8 cellular contexts compared by ENCODE assay signal in the genomic region with DNA sequence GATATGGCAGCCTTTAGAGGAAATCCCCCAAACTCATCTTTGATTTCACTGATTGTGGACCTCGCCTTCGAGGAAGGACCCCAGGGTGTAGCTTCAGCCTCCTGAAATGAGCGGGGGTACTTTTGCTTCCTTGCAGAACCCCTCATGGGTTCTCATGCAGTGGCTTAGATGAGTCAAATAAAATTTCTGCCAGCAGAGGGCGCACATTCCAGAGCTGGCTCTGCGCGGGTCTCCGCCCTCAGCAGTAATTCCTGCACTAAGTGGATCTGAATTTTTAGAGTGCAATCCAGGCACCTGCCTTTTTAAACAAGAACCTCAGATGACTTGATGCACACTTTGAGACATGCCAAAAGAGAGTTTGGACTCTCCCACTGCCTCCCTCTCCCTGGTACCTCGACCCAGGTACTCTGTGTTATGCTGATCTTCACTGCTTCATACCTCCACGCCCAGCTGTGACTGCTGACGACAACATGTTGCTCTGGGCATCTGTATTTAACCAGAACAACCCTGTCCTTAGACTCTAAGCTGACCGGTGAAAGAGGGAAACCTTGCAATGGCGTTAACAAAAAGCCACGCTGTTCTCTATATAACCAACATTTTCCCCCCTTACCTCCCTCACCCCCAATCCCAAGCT. TPM values are rescaled to one million over a fixed set of nuclear protein-coding genes. Genes with fewer than 3 reads are reported as not detected.
A peak's percentile ranks its signal among the peaks of the same experiment; 100 is the strongest.
DNase-seq lines count a peak whose midpoint lies in the region; ATAC-seq and TF ChIP-seq lines count a peak whose summit lies in the region.

No MANE protein-coding gene starts in this region.

- TF ChIP-seq CTCF in GM12865 (IDR thresholded peaks at IDR 0.05; ENCODE audit: insufficient read depth, low read depth, low read length, missing control alignments) (peak; percentile 70), epithelial cell of esophagus (IDR thresholded peaks at IDR 0.05; ENCODE audit: insufficient read depth, low read depth, low read length, missing control alignments) (peak; percentile 71), nephron (IDR thresholded peaks at IDR 0.05; ENCODE audit: unreplicated experiment in 3 of 3) (peak; percentile 80 to 84 (median 82))

- H3K4me3 ChIP-seq in GM12865 (ENCODE audit: low read depth, low read length) (no peak overlapping the region), epithelial cell of esophagus (ENCODE audit: low read length) (no peak overlapping the region)

- no peaks in the 10 kb centered on the region for H3K4me1 Mint-ChIP-seq in activated CD4-positive, alpha-beta T cell treated with anti-CD3 and anti-CD28 coated beads, Interleukin-2, amount 10 ng/mL, durations not matched to agents 24 days and 14 days
- no peaks in the 10 kb centered on the region for H3K4me1 Mint-ChIP-seq in nephron

- no peaks in the 10 kb centered on the region for H3K9me3 Mint-ChIP-seq in activated CD4-positive, alpha-beta T cell treated with anti-CD3 and anti-CD28 coated beads, Interleukin-2, amount 10 ng/mL, durations not matched to agents 24 days and 14 days
- H3K9me3 Mint-ChIP-seq in nephron = no peaks in the 10 kb centered on the region

- in situ Hi-C loops in ACHN (cut with HindIII; ENCODE audit: low pct_ligation_motif_present, low pct_unique_long_range_greater_than_20kb, low sequenced_read_pairs) = no loop called here

- H3K36me3 Mint-ChIP-seq in activated CD4-positive, alpha-beta T cell treated with anti-CD3 and anti-CD28 coated beads, Interleukin-2, amount 10 ng/mL, durations not matched to agents 24 days and 14 days (ENCODE audit: low read depth) = no peaks in the 10 kb centered on the region
- H3K36me3 Mint-ChIP-seq in nephron (ENCODE audit: low read depth) = no peaks in the 10 kb centered on the region

- no peak overlapping the region for H3K4me3 Mint-ChIP-seq in activated CD4-positive, alpha-beta T cell treated with anti-CD3 and anti-CD28 coated beads, Interleukin-2, amount 10 ng/mL, durations not matched to agents 24 days and 14 days
- no peak overlapping the region for H3K4me3 Mint-ChIP-seq in nephron

- H3K27ac Mint-ChIP-seq in activated CD4-positive, alpha-beta T cell treated with anti-CD3 and anti-CD28 coated beads, Interleukin-2, amount 10 ng/mL, durations not matched to agents 24 days and 14 days = no peak overlapping the region
- no peak overlapping the region for H3K27ac Mint-ChIP-seq in nephron

- peaks cover 29% of the 10 kb centered on the region for H3K27me3 Mint-ChIP-seq in activated CD4-positive, alpha-beta T cell treated with anti-CD3 and anti-CD28 coated beads, Interleukin-2, amount 10 ng/mL, durations not matched to agents 24 days and 14 days
- peaks cover 57% of the 10 kb centered on the region for H3K27me3 Mint-ChIP-seq in nephron (ENCODE audit: low read depth)

- intact Hi-C loops in activated CD4-positive, alpha-beta T cell treated with anti-CD3 and anti-CD28 coated beads, Interleukin-2, amount 10 ng/mL, durations not matched to agents 24 days and 14 days (cut with micrococcal nuclease) = no loop called here

- peak; percentile 49 for DNase-seq in ACHN
- DNase-seq in GM12865 (ENCODE audit: low read depth) = peak; percentile 58
- DNase-seq in NCI-H1694 treated with DMSO at 0.1 percent for 48 hours (lab: John Stamatoyannopoulos, UW) = peak; percentile 20
- DNase-seq in activated CD4-positive, alpha-beta T cell treated with anti-CD3 and anti-CD28 coated beads, Interleukin-2, amount 10 ng/mL, durations not matched to agents 24 days and 14 days = peak; percentile 85
- peak; percentile 50 for DNase-seq in epithelial cell of esophagus (ENCODE audit: low read depth)
- peak; percentile 66 for DNase-seq in ureter (ENCODE audit: low spot score)

- ATAC-seq in HG02678 (IDR thresholded peaks at IDR 0.05; ENCODE audit: unreplicated experiment) = peak; percentile 94

RNA-seq across cellular contexts. Expression of gene EGFLAM, which starts 7.3 kb away (rescaled TPM):
- not detected in 2 replicates for total RNA-seq in activated CD4-positive, alpha-beta T cell treated with anti-CD3 and anti-CD28 coated beads, Interleukin-2, amount 10 ng/mL, durations not matched to agents 24 days and 14 days
- total RNA-seq in ureter = 3.7 TPM

Comparison
In these comparisons a context has a peak if more than half of its experiments do, and no peak if none do; other contexts are left out.
1. DNase-seq: peak in every context shown above with its lines; median percentile 85 in activated CD4-positive, alpha-beta T cell treated with anti-CD3 and anti-CD28 coated beads, Interleukin-2, amount 10 ng/mL, durations not matched to agents 24 days and 14 days; 66 in ureter; 58 in GM12865; 50 in epithelial cell of esophagus; 49 in ACHN; 20 in NCI-H1694 treated with DMSO at 0.1 percent for 48 hours.